Comparison of ENCODE assay signal across 16 cellular contexts in the genomic region with DNA sequence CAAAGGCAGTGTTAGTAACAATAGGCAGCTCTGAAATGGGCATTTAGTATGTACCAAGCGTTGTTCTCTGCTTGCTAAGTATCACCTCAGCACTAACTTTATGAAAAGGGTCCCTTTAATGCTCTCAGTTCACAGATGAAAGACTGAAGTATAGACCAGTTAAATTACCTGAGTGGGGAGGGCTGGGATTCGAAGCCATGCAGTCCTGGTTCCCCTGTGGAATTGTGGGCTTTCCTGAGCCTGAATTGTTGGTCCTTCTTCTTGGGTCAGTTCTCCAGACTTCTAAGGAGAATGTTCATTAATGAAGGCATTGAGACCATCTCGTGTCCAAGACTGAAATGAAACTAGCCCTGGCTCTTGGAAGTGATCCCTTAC. TPM values are rescaled to one million over a fixed set of nuclear protein-coding genes. Genes with fewer than 3 reads are reported as not detected.
DNase-seq lines count a peak whose midpoint lies in the region; ATAC-seq, FAIRE-seq and TF ChIP-seq lines count a peak whose summit lies in the region.
"Had no signal": no experiment of that assay in that cellular context is flagged by ENCODE, and none has a peak within 500 bp of the region (broad histone marks: within the 10 kb centered on the region; RNA-seq: fewer than 3 reads in every experiment).

No MANE protein-coding gene starts in this region.

- H3K27ac ChIP-seq in dorsolateral prefrontal cortex, result peak overlapping the region in 15 of 59 donors; percentile 2 to 94 (median 47)
- no peak overlapping the region for H3K27ac ChIP-seq in keratinocyte (ENCODE audit: control insufficient read depth, insufficient read depth, low read length)
- no peak overlapping the region for H3K27ac ChIP-seq in thoracic aorta
- H3K27ac ChIP-seq: BLaER1 treated with 17β-estradiol and CSF1 and Interleukin-3, amounts not matched to agents 10 nM and 100 nM; RWPE1; SJSA1 had no signal

- H4K20me1 ChIP-seq in Loucy (ENCODE audit: insufficient read depth, low read length, poor library complexity, severe bottlenecking), result no peaks in the 10 kb centered on the region
- no peaks in the 10 kb centered on the region for H4K20me1 ChIP-seq in keratinocyte (ENCODE audit: control insufficient read depth, extremely low read depth, insufficient read depth, low read length)
- H4K20me1 ChIP-seq: BLaER1 treated with 17β-estradiol and CSF1 and Interleukin-3, amounts not matched to agents 10 nM and 100 nM had no signal

- H3K36me3 ChIP-seq in Loucy (ENCODE audit: insufficient read depth, low read length) (peaks cover 7% of the 10 kb centered on the region; the same call in 1 of the 2 replicates), keratinocyte (ENCODE audit: control insufficient read depth in 2 of 2, extremely low read depth in 1 of 2, insufficient read depth in 2 of 2, low read length in 2 of 2) (peaks cover 0 to 4% of the 10 kb centered on the region in 2 experiments), thoracic aorta (no peaks in the 10 kb centered on the region)
- H3K36me3 ChIP-seq: HAP-1, SJSA1 had no signal

- no peak overlapping the region for H3K27ac Mint-ChIP-seq in activated T-helper 17 cell treated with anti-CD3 and anti-CD28 coated beads, Interleukin-2, amount 50 U/mL, for 72 hours

- TF ChIP-seq CTCF in Loucy (conservative IDR thresholded peaks at IDR 0.05; ENCODE audit: low read length) (no peak), dorsolateral prefrontal cortex (IDR thresholded peaks at IDR 0.05 in 54 of 56, conservative IDR thresholded peaks at IDR 0.05 in 2 of 56; ENCODE audit: low read depth in 1 of 56, partially characterized antibody in 56 of 56) (no peak), keratinocyte (optimal IDR thresholded peaks at IDR 0.05 in 1 of 3, IDR thresholded peaks at IDR 0.05 in 1 of 3, conservative IDR thresholded peaks at IDR 0.05 in 1 of 3; ENCODE audit: extremely low read depth in 1 of 3, insufficient read depth in 2 of 3, low read length in 3 of 3) (no peak), thoracic aorta (IDR thresholded peaks at IDR 0.05) (no peak)

- H3K4me1 Mint-ChIP-seq in activated T-helper 17 cell treated with anti-CD3 and anti-CD28 coated beads, Interleukin-2, amount 50 U/mL, for 72 hours, result peaks cover 13% of the 10 kb centered on the region

- no peak for DNase-seq in dorsolateral prefrontal cortex
- DNase-seq in keratinocyte (ENCODE audit: low read depth, low spot score), result no peak
- DNase-seq in thoracic aorta (ENCODE audit: low spot score), result no peak
- no peak for DNase-seq in NCI-H524 treated with DMSO at 0.1 percent for 48 hours (lab: John Stamatoyannopoulos, UW)
- no peak for DNase-seq in NCI-H1694 (lab: John Stamatoyannopoulos, UW)
- DNase-seq: Kasumi-1, NCI-H1417 treated with DMSO at 0.1 percent for 48 hours, NCI-H2081, NCI-H526, OCI-M1 had no signal

- H3K9me3 ChIP-seq in Loucy (ENCODE audit: insufficient read depth, low read depth, low read length), result no peaks in the 10 kb centered on the region
- H3K9me3 ChIP-seq in keratinocyte (ENCODE audit: control insufficient read depth, low read depth, low read length), result no peaks in the 10 kb centered on the region
- H3K9me3 ChIP-seq in thoracic aorta, result no peaks in the 10 kb centered on the region
- H3K9me3 ChIP-seq: HAP-1, SJSA1 had no signal

- no peak for ATAC-seq in thoracic aorta (ENCODE audit: insufficient number of reproducible peaks, low FRiP score, low read depth)
- ATAC-seq in activated T-helper 17 cell treated with anti-CD3 and anti-CD28 coated beads, Interleukin-2, amount 50 U/mL, for 72 hours (replicated peaks), result no peak

- H3F3A ChIP-seq in Loucy (ENCODE audit: low read depth), result no peaks in the 10 kb centered on the region

- FAIRE-seq in keratinocyte (lab: Jason Lieb, UNC), result no peak

- H2AFZ ChIP-seq in Loucy (ENCODE audit: low read length), result no peak overlapping the region
- H2AFZ ChIP-seq in keratinocyte (ENCODE audit: control insufficient read depth, low read length), result no peak overlapping the region

- H3K4me2 ChIP-seq in Loucy (ENCODE audit: low read depth, low read length, poor library complexity, severe bottlenecking) (peak overlapping the region; percentile 37), keratinocyte (ENCODE audit: control insufficient read depth, extremely low read depth, insufficient read depth, low read depth, low read length) (peak overlapping the region; percentile 12)
- H3K4me2 ChIP-seq: BLaER1 treated with 17β-estradiol and CSF1 and Interleukin-3, amounts not matched to agents 10 nM and 100 nM had no signal

- H3K9me2 ChIP-seq in Loucy (replicated peaks; ENCODE audit: low read depth, low read length), result no peaks in the 10 kb centered on the region

- H3K9me1 ChIP-seq in keratinocyte (ENCODE audit: control insufficient read depth, extremely low read depth, insufficient read depth, low read length), result no peaks in the 10 kb centered on the region

- H3K4me3 Mint-ChIP-seq in activated T-helper 17 cell treated with anti-CD3 and anti-CD28 coated beads, Interleukin-2, amount 50 U/mL, for 72 hours, result no peak overlapping the region

- peaks cover 51% of the 10 kb centered on the region for H3K4me1 ChIP-seq in Loucy (ENCODE audit: insufficient read depth, low read length, poor library complexity, severe bottlenecking)
- peaks cover 14% of the 10 kb centered on the region for H3K4me1 ChIP-seq in keratinocyte (ENCODE audit: control insufficient read depth, extremely low read depth, insufficient read depth, low read length)
- H3K4me1 ChIP-seq in thoracic aorta (ENCODE audit: control insufficient read depth in 1 of 2, low read depth in 2 of 2), result peaks cover 13 to 39% of the 10 kb centered on the region in 2 donors
- H3K4me1 ChIP-seq: HAP-1 had no signal

- H3K79me2 ChIP-seq in Loucy (ENCODE audit: insufficient read depth, low read length) (peaks cover 96% of the 10 kb centered on the region), keratinocyte (ENCODE audit: control insufficient read depth, insufficient read depth, low read length) (peaks cover 9% of the 10 kb centered on the region)

- intact Hi-C loops in dorsolateral prefrontal cortex (cut with DNase I), result no loop called here

- H3K4me3 ChIP-seq in Loucy (ENCODE audit: low read length, poor library complexity, severe bottlenecking) (no peak overlapping the region), dorsolateral prefrontal cortex (peak overlapping the region in 48 of 59 donors; percentile 0 to 59 (median 33)), keratinocyte (ENCODE audit: control insufficient read depth in 2 of 3, extremely low read depth in 1 of 3, insufficient read depth in 2 of 3, low read depth in 1 of 3, low read length in 3 of 3) (no peak overlapping the region), thoracic aorta (peak overlapping the region; percentile 45)
- H3K4me3 ChIP-seq: BLaER1 treated with 17β-estradiol and CSF1 and Interleukin-3, amounts not matched to agents 10 nM and 100 nM; HAP-1; SJSA1 had no signal

- H3K27me3 Mint-ChIP-seq in activated T-helper 17 cell treated with anti-CD3 and anti-CD28 coated beads, Interleukin-2, amount 50 U/mL, for 72 hours, result no peaks in the 10 kb centered on the region

- H3K9ac ChIP-seq in Loucy (ENCODE audit: low read depth, low read length, poor library complexity, severe bottlenecking) (no peak overlapping the region), keratinocyte (ENCODE audit: control insufficient read depth, extremely low read depth, insufficient read depth, low read length) (no peak overlapping the region)
- H3K9ac ChIP-seq: BLaER1 treated with 17β-estradiol and CSF1 and Interleukin-3, amounts not matched to agents 10 nM and 100 nM had no signal

- dilution Hi-C loops in keratinocyte (cut with MboI; ENCODE audit: extremely low pct_ligation_motif_present, low sequenced_read_pairs), result no loop called here

- H3K9me3 Mint-ChIP-seq in activated T-helper 17 cell treated with anti-CD3 and anti-CD28 coated beads, Interleukin-2, amount 50 U/mL, for 72 hours, result no peaks in the 10 kb centered on the region

- no peaks in the 10 kb centered on the region for H3K27me3 ChIP-seq in Loucy (ENCODE audit: insufficient read depth, low read length, poor library complexity, severe bottlenecking)
- H3K27me3 ChIP-seq in dorsolateral prefrontal cortex, result peaks cover 0 to 91% (median 46%) of the 10 kb centered on the region in 45 donors
- peaks cover 7% of the 10 kb centered on the region for H3K27me3 ChIP-seq in keratinocyte (ENCODE audit: control insufficient read depth, extremely low read depth, insufficient read depth, low read length)
- no peaks in the 10 kb centered on the region for H3K27me3 ChIP-seq in thoracic aorta (replicated peaks; ENCODE audit: insufficient read depth)
- H3K27me3 ChIP-seq: SJSA1 had no signal

- H3K36me3 Mint-ChIP-seq in activated T-helper 17 cell treated with anti-CD3 and anti-CD28 coated beads, Interleukin-2, amount 50 U/mL, for 72 hours (ENCODE audit: low read depth), result peaks cover 9% of the 10 kb centered on the region

RNA-seq across cellular contexts. Expression of a gene that starts 7.7 kb away (rescaled TPM):
- total RNA-seq in dorsolateral prefrontal cortex (10 to 100 TPM; 24.7 to 79.2 (median 50.1) TPM), thoracic aorta (1 to 10 TPM; 2.7 to 3.7 TPM)
- 3.1 to 4.3 TPM (median 3.5 TPM) in 3 replicates for polyA plus RNA-seq in keratinocyte
- not detected for polyA plus RNA-seq in keratinocyte (2011; ENCODE audit: low read depth)
- 1.9 and 2.0 TPM in 2 replicates for polyA plus RNA-seq in keratinocyte (2011; cell fraction: cytosol; rRNA removed)
- polyA plus RNA-seq in keratinocyte (2011; cell fraction: nucleus; rRNA removed), result 13.4 and 15.5 TPM in 2 replicates
- polyA plus RNA-seq in keratinocyte (2012; ENCODE audit: low replicate concordance), result 0.37 and 5.1 TPM in 2 replicates
- 0.49 to 3.8 TPM (median 1.6 TPM) in 3 replicates for polyA minus RNA-seq in keratinocyte
- 2.7 TPM for polyA minus RNA-seq in keratinocyte (2011; cell fraction: cytosol; rRNA and poly(A)+ RNA removed)
- polyA minus RNA-seq in keratinocyte (2011; cell fraction: nucleus; rRNA and poly(A)+ RNA removed), result 2.2 and 3.8 TPM in 2 replicates
- total RNA-seq in activated T-helper 17 cell treated with anti-CD3 and anti-CD28 coated beads, Interleukin-2, amount 50 U/mL, for 72 hours, result 1 to 10 TPM; 7.8 to 8.1 TPM

Comparison
In these comparisons a context has a peak if more than half of its experiments do, and no peak if none do; other contexts are left out.
1. H3K4me3 ChIP-seq: peak in dorsolateral prefrontal cortex (48 of 59) and thoracic aorta (single experiment); none in Loucy (single experiment) and keratinocyte (0 of 3).